In the genomic region with DNA sequence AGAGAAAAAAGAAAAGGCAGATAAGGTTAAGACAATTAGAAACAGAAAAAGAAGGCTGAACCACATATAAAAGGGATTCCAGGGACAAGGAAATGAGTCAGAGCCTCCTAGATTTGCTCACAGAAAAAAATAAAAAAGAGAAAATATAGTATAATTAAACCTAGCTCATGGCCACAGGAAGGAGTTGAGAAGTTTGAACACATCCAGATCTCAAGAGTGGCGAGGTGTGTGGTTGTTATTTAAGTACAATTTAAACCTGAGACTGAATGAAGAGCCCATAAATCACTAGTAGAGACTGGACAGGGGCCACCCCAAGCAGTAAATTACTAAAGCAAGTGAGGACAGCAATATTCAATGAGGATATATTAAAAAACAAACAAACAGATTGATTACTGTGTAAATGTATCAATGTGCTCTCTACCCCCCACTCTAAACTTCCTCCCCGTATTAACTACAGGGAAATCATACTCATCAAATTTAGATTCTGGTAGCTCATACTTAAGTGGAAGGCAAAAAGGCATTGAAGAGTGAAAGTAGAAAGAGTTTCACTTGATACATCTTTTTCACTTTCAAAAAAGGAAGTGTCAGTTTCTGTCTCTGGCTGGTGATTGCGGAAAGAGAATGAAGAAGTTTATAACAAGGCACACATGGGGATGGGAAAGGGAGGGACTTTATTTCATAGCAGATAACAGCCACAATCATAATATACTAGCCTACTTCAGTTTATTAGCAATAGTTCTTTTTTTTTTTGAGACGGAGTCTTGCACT, we compare ENCODE assay signal across 9 cellular contexts. TPM values are rescaled to one million over a fixed set of nuclear protein-coding genes. Genes with fewer than 3 reads are reported as not detected.
DNase-seq lines count a peak whose midpoint lies in the region; ATAC-seq and TF ChIP-seq lines count a peak whose summit lies in the region.
"Had no signal": no experiment of that assay in that cellular context is flagged by ENCODE, and none has a peak within 500 bp of the region (broad histone marks: within the 10 kb centered on the region; RNA-seq: fewer than 3 reads in every experiment).

No MANE protein-coding gene starts in this region.

- no peaks in the 10 kb centered on the region for H3K9me3 Mint-ChIP-seq in stimulated activated naive CD8-positive, alpha-beta T cell treated with anti-CD3 and anti-CD28 coated beads, Interleukin-15, amount 100 ng/mL, for 72 hours

- H3K9me3 ChIP-seq in vagina = no peaks in the 10 kb centered on the region

- H3K27ac ChIP-seq in brain microvascular endothelial cell (peak overlapping the region; percentile 31), vagina (no peak overlapping the region)
- H3K27ac ChIP-seq: SK-N-MC had no signal

- H3K27me3 Mint-ChIP-seq in stimulated activated naive CD8-positive, alpha-beta T cell treated with anti-CD3 and anti-CD28 coated beads, Interleukin-15, amount 100 ng/mL, for 72 hours = no peaks in the 10 kb centered on the region

- no peak overlapping the region for H3K4me3 ChIP-seq in brain microvascular endothelial cell (ENCODE audit: low read depth, low read length)
- no peak overlapping the region for H3K4me3 ChIP-seq in vagina
- H3K4me3 ChIP-seq: SK-N-MC had no signal

- no peak for TF ChIP-seq POLR2A in vagina (IDR thresholded peaks at IDR 0.05)

- intact Hi-C loops in vagina (cut with DNase I) = no loop called here

- H3K4me1 Mint-ChIP-seq in stimulated activated naive CD8-positive, alpha-beta T cell treated with anti-CD3 and anti-CD28 coated beads, Interleukin-15, amount 100 ng/mL, for 72 hours = peaks cover 27% of the 10 kb centered on the region

- H3K27me3 ChIP-seq in brain microvascular endothelial cell (replicated peaks) = no peaks in the 10 kb centered on the region
- H3K27me3 ChIP-seq in vagina = no peaks in the 10 kb centered on the region

- DNase-seq in GM13977 (ENCODE audit: low spot score) = peak; percentile 68
- DNase-seq in KBM-7 = peak; percentile 67
- DNase-seq in brain microvascular endothelial cell = peak; percentile 18
- no peak for DNase-seq in stimulated activated naive CD8-positive, alpha-beta T cell treated with anti-CD3 and anti-CD28 coated beads, Interleukin-15, amount 100 ng/mL, for 72 hours
- no peak for DNase-seq in vagina (ENCODE audit: extremely low spot score in 2 of 2)
- no peak for DNase-seq in NCI-H345 treated with DMSO at 0.1 percent for 48 hours (lab: John Stamatoyannopoulos, UW; ENCODE audit: unreplicated experiment)
- no peak for DNase-seq in SW480 (ENCODE audit: low spot score)

- H3K4me1 ChIP-seq in vagina = no peaks in the 10 kb centered on the region

- TF ChIP-seq CTCF in GM13977 (IDR thresholded peaks at IDR 0.05; ENCODE audit: extremely low read depth, insufficient read depth, missing control alignments) = no peak
- TF ChIP-seq CTCF in brain microvascular endothelial cell (IDR thresholded peaks at IDR 0.05; ENCODE audit: low read depth, low read length, missing control alignments) = no peak
- TF ChIP-seq CTCF in vagina (IDR thresholded peaks at IDR 0.05) = no peak

- H3K27ac Mint-ChIP-seq in stimulated activated naive CD8-positive, alpha-beta T cell treated with anti-CD3 and anti-CD28 coated beads, Interleukin-15, amount 100 ng/mL, for 72 hours = peak overlapping the region; percentile 12 to 25

- ATAC-seq in GM21717 (IDR thresholded peaks at IDR 0.05; ENCODE audit: unreplicated experiment) = peak; percentile 90
- peak; percentile 88 for ATAC-seq in stimulated activated naive CD8-positive, alpha-beta T cell treated with anti-CD3 and anti-CD28 coated beads, Interleukin-15, amount 100 ng/mL, for 72 hours

- H3K4me3 Mint-ChIP-seq in stimulated activated naive CD8-positive, alpha-beta T cell treated with anti-CD3 and anti-CD28 coated beads, Interleukin-15, amount 100 ng/mL, for 72 hours = peak overlapping the region; percentile 69 to 75

- no peaks in the 10 kb centered on the region for H3K36me3 ChIP-seq in brain microvascular endothelial cell (replicated peaks)
- no peaks in the 10 kb centered on the region for H3K36me3 ChIP-seq in vagina

- in situ Hi-C loops in GM13977 (cut with MboI; ENCODE audit: low pct_unique_long_range_greater_than_20kb, low sequenced_read_pairs, unreplicated experiment) (loop anchor here (25.0 kb wide), 1 partner anchor 578 kb away; a partner anchor contains a TSS), KBM-7 (cut with MboI; ENCODE audit: low pct_unique_long_range_greater_than_20kb, low sequenced_read_pairs) (loop anchor here (25.0 kb wide), 2 partner anchors 128 to 478 kb away; no protein-coding TSS in a partner anchor), brain microvascular endothelial cell (cut with HindIII; ENCODE audit: low pct_ligation_motif_present, low sequenced_read_pairs) (no loop called here)

RNA-seq across cellular contexts. Expression of a gene that starts 49.3 kb away (rescaled TPM):
- total RNA-seq in vagina = 37.8 TPM

Comparison
In these comparisons a context has a peak if more than half of its experiments do, and no peak if none do; other contexts are left out.
1. DNase-seq: peak in GM13977 (single experiment), KBM-7 (single experiment) and brain microvascular endothelial cell (single experiment); none in stimulated activated naive CD8-positive, alpha-beta T cell treated with anti-CD3 and anti-CD28 coated beads, Interleukin-15, amount 100 ng/mL, for 72 hours (0 of 2), vagina (0 of 2), NCI-H345 treated with DMSO at 0.1 percent for 48 hours (single experiment) and SW480 (single experiment).